In genomic region chr11:31958086-31958735, GRCh38 we compare ENCODE assay signal across 8 cellular contexts.
A peak's percentile ranks its signal among the peaks of the same experiment; 100 is the strongest.
DNase-seq lines count a peak whose midpoint lies in the region; ATAC-seq and TF ChIP-seq lines count a peak whose summit lies in the region.

No MANE protein-coding gene starts in this region.

- H3K36me3 Mint-ChIP-seq in GM23338 (ENCODE audit: low read depth) = no peaks in the 10 kb centered on the region

- peak; percentile 97 for ATAC-seq in GM23338
- ATAC-seq in lung (ENCODE audit: insufficient read depth, low FRiP score) = peak; percentile 35

- H3K9me3 ChIP-seq in lung (ENCODE audit: control insufficient read depth in 2 of 2, insufficient read depth in 1 of 2, low read length in 1 of 2) = peaks cover 0 to 3% of the 10 kb centered on the region in 2 donors

- 30 to 32% methylated on average over 15 of the region's 15 CpGs for WGBS in lung, 2 donors

- H3K9me3 Mint-ChIP-seq in GM23338 = no peaks in the 10 kb centered on the region

- H2AFZ ChIP-seq in GM23338 = peak overlapping the region; percentile 40

- H3K4me3 ChIP-seq in GM23338 (no peak overlapping the region), lung (no peak overlapping the region)

- H3K27me3 ChIP-seq in GM23338 (ENCODE audit: insufficient read depth) = no peaks in the 10 kb centered on the region; the same call in 1 of the 2 replicates
- H3K27me3 ChIP-seq in lung (ENCODE audit: control insufficient read depth, insufficient read depth) = no peaks in the 10 kb centered on the region

- peak; percentile 79 for DNase-seq in GM13976 (ENCODE audit: low spot score)
- peak; percentile 93 for DNase-seq in GM23338 (ENCODE audit: low spot score)
- peak; percentile 11 for DNase-seq in LHCN-M2 (ENCODE audit: low read depth)
- DNase-seq in activated CD4-positive, alpha-beta T cell treated with anti-CD3 and anti-CD28 coated beads, Interleukin-2, amount 50 U/mL, for 24 hours (ENCODE audit: low read depth in 1 of 2, low spot score in 1 of 2) = peak; percentile 13 to 16
- peak; percentile 22 for DNase-seq in effector CD4-positive, alpha-beta T cell
- DNase-seq in lung (ENCODE audit: low spot score) = peak; percentile 52
- peak; percentile 3 to 8 for DNase-seq in stimulated activated CD8-positive, alpha-beta memory T cell treated with anti-CD3 and anti-CD28 coated beads, Interleukin-7, amount 100 ng/mL, for 4 hours (ENCODE audit: low read depth in 2 of 2)
- no peak for DNase-seq in NK-92 (lab: John Stamatoyannopoulos, UW; ENCODE audit: unreplicated experiment)

- peaks cover 12% of the 10 kb centered on the region for H3K27me3 Mint-ChIP-seq in GM23338 (ENCODE audit: insufficient read depth, low read depth, poor library complexity)

- peaks cover 3% of the 10 kb centered on the region; the same call in 2 of the 3 replicates for H3K4me1 Mint-ChIP-seq in GM23338

- H3K27ac Mint-ChIP-seq in GM23338 = no peak overlapping the region

- no peak overlapping the region for H3K27ac ChIP-seq in GM23338 (ENCODE audit: low read depth)
- H3K27ac ChIP-seq in lung (ENCODE audit: low read depth in 1 of 2, low read length in 1 of 2) = no peak overlapping the region

- no peaks in the 10 kb centered on the region for H3K9me2 ChIP-seq in GM23338 (ENCODE audit: insufficient read depth)

- H3K4me1 ChIP-seq in GM23338 (ENCODE audit: insufficient read depth) (peaks cover 3% of the 10 kb centered on the region; the same call in 1 of the 2 replicates), lung (ENCODE audit: control insufficient read depth in 2 of 2, insufficient read depth in 2 of 2, low read length in 2 of 2) (no peaks in the 10 kb centered on the region)

- no peaks in the 10 kb centered on the region for H3K79me2 ChIP-seq in GM23338 (replicated peaks; ENCODE audit: insufficient read depth)

- H3F3A ChIP-seq in GM23338 (replicated peaks; ENCODE audit: low read depth) = no peaks in the 10 kb centered on the region

- no peaks in the 10 kb centered on the region for H4K20me1 ChIP-seq in GM23338 (replicated peaks; ENCODE audit: insufficient read depth)

- H3K36me3 ChIP-seq in GM23338 (ENCODE audit: insufficient read depth) (no peaks in the 10 kb centered on the region), lung (ENCODE audit: control insufficient read depth in 2 of 2, insufficient read depth in 2 of 2, low read length in 2 of 2) (no peaks in the 10 kb centered on the region)

- TF ChIP-seq CTCF in GM13976 (IDR thresholded peaks at IDR 0.05; ENCODE audit: borderline replicate concordance, control extremely low read depth, extremely low read depth, insufficient read depth, missing control alignments) (peak; percentile 85), GM23338 (conservative IDR thresholded peaks at IDR 0.05; ENCODE audit: low read depth in 2 of 2) (peak; percentile 94 to 95), lung (IDR thresholded peaks at IDR 0.05; ENCODE audit: control extremely low read depth, extremely low read depth) (peak; percentile 10)

- no peak overlapping the region for H3K4me3 Mint-ChIP-seq in GM23338

- no peak overlapping the region for H3K4me2 ChIP-seq in GM23338

- in situ Hi-C loops in GM13976 (cut with MboI; ENCODE audit: low sequenced_read_pairs, unreplicated experiment) = loop anchor here (10.0 to 25.0 kb wide), 3 partner anchors 471 to 721 kb away; no protein-coding TSS in a partner anchor

TF ChIP-seq in GM23338, 12 proteins besides CTCF, POLR2A, EP300 and RAD21 (continues in another document):
- TF ChIP-seq ETS1 (IDR thresholded peaks at IDR 0.05) (no peak), EZH2phosphoT487 (IDR thresholded peaks at IDR 0.05; ENCODE audit: unreplicated experiment) (no peak), CREB1 (CRISPR knock-in tag; IDR thresholded peaks at IDR 0.05; ENCODE audit: low read depth) (no peak), EZH2 (IDR thresholded peaks at IDR 0.05; ENCODE audit: low read depth, unreplicated experiment) (no peak), ZNF114 (CRISPR knock-in tag; IDR thresholded peaks at IDR 0.05) (no peak), ZNF331 (CRISPR knock-in tag; IDR thresholded peaks at IDR 0.05; ENCODE audit: low read depth) (no peak)
- TF ChIP-seq, protein P1, sequence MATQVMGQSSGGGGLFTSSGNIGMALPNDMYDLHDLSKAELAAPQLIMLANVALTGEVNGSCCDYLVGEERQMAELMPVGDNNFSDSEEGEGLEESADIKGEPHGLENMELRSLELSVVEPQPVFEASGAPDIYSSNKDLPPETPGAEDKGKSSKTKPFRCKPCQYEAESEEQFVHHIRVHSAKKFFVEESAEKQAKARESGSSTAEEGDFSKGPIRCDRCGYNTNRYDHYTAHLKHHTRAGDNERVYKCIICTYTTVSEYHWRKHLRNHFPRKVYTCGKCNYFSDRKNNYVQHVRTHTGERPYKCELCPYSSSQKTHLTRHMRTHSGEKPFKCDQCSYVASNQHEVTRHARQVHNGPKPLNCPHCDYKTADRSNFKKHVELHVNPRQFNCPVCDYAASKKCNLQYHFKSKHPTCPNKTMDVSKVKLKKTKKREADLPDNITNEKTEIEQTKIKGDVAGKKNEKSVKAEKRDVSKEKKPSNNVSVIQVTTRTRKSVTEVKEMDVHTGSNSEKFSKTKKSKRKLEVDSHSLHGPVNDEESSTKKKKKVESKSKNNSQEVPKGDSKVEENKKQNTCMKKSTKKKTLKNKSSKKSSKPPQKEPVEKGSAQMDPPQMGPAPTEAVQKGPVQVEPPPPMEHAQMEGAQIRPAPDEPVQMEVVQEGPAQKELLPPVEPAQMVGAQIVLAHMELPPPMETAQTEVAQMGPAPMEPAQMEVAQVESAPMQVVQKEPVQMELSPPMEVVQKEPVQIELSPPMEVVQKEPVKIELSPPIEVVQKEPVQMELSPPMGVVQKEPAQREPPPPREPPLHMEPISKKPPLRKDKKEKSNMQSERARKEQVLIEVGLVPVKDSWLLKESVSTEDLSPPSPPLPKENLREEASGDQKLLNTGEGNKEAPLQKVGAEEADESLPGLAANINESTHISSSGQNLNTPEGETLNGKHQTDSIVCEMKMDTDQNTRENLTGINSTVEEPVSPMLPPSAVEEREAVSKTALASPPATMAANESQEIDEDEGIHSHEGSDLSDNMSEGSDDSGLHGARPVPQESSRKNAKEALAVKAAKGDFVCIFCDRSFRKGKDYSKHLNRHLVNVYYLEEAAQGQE (IDR thresholded peaks at IDR 0.05; ENCODE audit: unreplicated experiment) = no peak

Comparison
In these comparisons a context has a peak if more than half of its experiments do, and no peak if none do; other contexts are left out.
1. CTCF ChIP-seq: peak in every context shown above with its lines; median percentile 94 in GM23338; 85 in GM13976; 10 in lung.